In the genomic region with DNA sequence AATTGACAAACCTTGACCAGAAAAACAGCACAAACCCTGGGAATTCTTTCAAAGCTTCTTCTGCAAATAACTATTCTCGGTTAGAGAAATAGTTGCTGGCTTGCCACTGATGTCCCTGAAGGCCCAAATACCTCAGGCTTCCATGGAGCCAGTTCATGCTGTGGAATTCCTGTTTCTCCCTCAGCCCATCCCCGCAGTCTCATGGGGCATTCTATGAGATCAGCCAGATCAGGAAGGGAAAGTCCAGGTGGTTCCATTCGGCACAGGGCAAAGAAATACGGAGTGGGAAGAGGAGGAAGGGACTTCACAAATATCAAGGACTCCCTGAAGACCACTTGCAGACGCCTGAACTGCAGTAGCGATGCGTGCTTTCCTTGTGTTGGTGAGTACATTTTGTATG, we compare ENCODE assay signal across 25 cellular contexts.
DNase-seq lines count a peak whose midpoint lies in the region; ATAC-seq and TF ChIP-seq lines count a peak whose summit lies in the region.
"Had no signal": no experiment of that assay in that cellular context is flagged by ENCODE, and none has a peak within 500 bp of the region (broad histone marks: within the 10 kb centered on the region; RNA-seq: fewer than 3 reads in every experiment).

No MANE protein-coding gene starts in this region.

- H3K36me3 ChIP-seq in breast epithelium (no peaks in the 10 kb centered on the region), esophagus muscularis mucosa (no peaks in the 10 kb centered on the region), suprapubic skin (no peaks in the 10 kb centered on the region)
- H3K36me3 ChIP-seq: BLaER1 treated with 17β-estradiol and CSF1 and Interleukin-3, amounts not matched to agents 10 nM and 100 nM; Peyer's patch; SJSA1 had no signal

- no peaks in the 10 kb centered on the region for H3K36me3 Mint-ChIP-seq in MCF 10A (ENCODE audit: insufficient read depth, unreplicated experiment)
- H3K36me3 Mint-ChIP-seq in nephron progenitor cell (ENCODE audit: low read depth): peaks cover 11% of the 10 kb centered on the region
- H3K36me3 Mint-ChIP-seq: CD4-positive, alpha-beta memory T cell had no signal

- no peaks in the 10 kb centered on the region for H3K9me3 Mint-ChIP-seq in MCF 10A (ENCODE audit: unreplicated experiment)
- H3K9me3 Mint-ChIP-seq in nephron progenitor cell: peaks cover 11% of the 10 kb centered on the region
- H3K9me3 Mint-ChIP-seq: CD4-positive, alpha-beta memory T cell had no signal

- no peaks in the 10 kb centered on the region for H3K9me3 ChIP-seq in breast epithelium
- no peaks in the 10 kb centered on the region for H3K9me3 ChIP-seq in esophagus muscularis mucosa
- no peaks in the 10 kb centered on the region for H3K9me3 ChIP-seq in suprapubic skin
- H3K9me3 ChIP-seq: Caco-2, Peyer's patch, SJSA1 had no signal

- H3K4me1 ChIP-seq in breast epithelium: no peaks in the 10 kb centered on the region
- no peaks in the 10 kb centered on the region for H3K4me1 ChIP-seq in esophagus muscularis mucosa
- H3K4me1 ChIP-seq in suprapubic skin: no peaks in the 10 kb centered on the region
- H3K4me1 ChIP-seq: BLaER1 treated with 17β-estradiol and CSF1 and Interleukin-3, amounts not matched to agents 10 nM and 100 nM; Peyer's patch had no signal

- H3K4me3 ChIP-seq in breast epithelium (no peak overlapping the region), esophagus muscularis mucosa (no peak overlapping the region), suprapubic skin (no peak overlapping the region)
- H3K4me3 ChIP-seq: BLaER1 treated with 17β-estradiol and CSF1 and Interleukin-3, amounts not matched to agents 10 nM and 100 nM; K562; Peyer's patch; SJSA1 had no signal

- 78% methylated on average over 7 of the region's 7 CpGs for WGBS in esophagus muscularis mucosa
- 85% methylated on average over 7 of the region's 7 CpGs for WGBS in suprapubic skin

- TF ChIP-seq POLR2A in breast epithelium (IDR thresholded peaks at IDR 0.05) (no peak), esophagus muscularis mucosa (IDR thresholded peaks at IDR 0.05; ENCODE audit: low read depth) (no peak), suprapubic skin (IDR thresholded peaks at IDR 0.05) (no peak)

- no peaks in the 10 kb centered on the region for H3K27me3 ChIP-seq in breast epithelium
- no peaks in the 10 kb centered on the region for H3K27me3 ChIP-seq in esophagus muscularis mucosa
- no peaks in the 10 kb centered on the region for H3K27me3 ChIP-seq in suprapubic skin
- H3K27me3 ChIP-seq: BLaER1 treated with 17β-estradiol and CSF1 and Interleukin-3, amounts not matched to agents 10 nM and 100 nM; Peyer's patch; SJSA1 had no signal

- no peaks in the 10 kb centered on the region for H3K27me3 Mint-ChIP-seq in MCF 10A (ENCODE audit: insufficient read depth, unreplicated experiment)
- H3K27me3 Mint-ChIP-seq in nephron progenitor cell (ENCODE audit: low read depth, poor library complexity): peaks cover 4% of the 10 kb centered on the region

- DNase-seq in MCF 10A (ENCODE audit: unreplicated experiment) (no peak), breast epithelium (ENCODE audit: low spot score in 2 of 2) (no peak), esophagus muscularis mucosa (ENCODE audit: extremely low spot score) (peak; percentile 70), nephron progenitor cell (no peak), NCI-H1694 (lab: John Stamatoyannopoulos, UW) (no peak), suprapubic skin (ENCODE audit: low spot score in 2 of 2) (no peak)
- DNase-seq in activated CD8-positive, alpha-beta memory T cell treated with anti-CD3 and anti-CD28 coated beads, Interleukin-2, amount 50 U/mL, for 48 hours: no peak
- DNase-seq: ACHN; Caco-2; CD4-positive, alpha-beta memory T cell; DND-41; H7; NCI-H1092 treated with DMSO at 0.1 percent for 48 hours; NCI-H146; NCI-H2081; NCI-H2171; NCI-H345; NCI-H524 treated with DMSO at 0.1 percent for 48 hours; NCI-H82; Peyer's patch had no signal

- H3K4me1 Mint-ChIP-seq in MCF 10A (ENCODE audit: insufficient read depth, unreplicated experiment) (peaks cover 12% of the 10 kb centered on the region), nephron progenitor cell (peaks cover 36% of the 10 kb centered on the region)
- H3K4me1 Mint-ChIP-seq: CD4-positive, alpha-beta memory T cell had no signal

- no TSS peak for BruUV-seq in MCF 10A (replicated peaks; lab: Mats Ljungman, UMichigan)

- no peak overlapping the region for H3K4me3 Mint-ChIP-seq in MCF 10A (ENCODE audit: unreplicated experiment)
- no peak overlapping the region for H3K4me3 Mint-ChIP-seq in nephron progenitor cell
- H3K4me3 Mint-ChIP-seq: CD4-positive, alpha-beta memory T cell had no signal

- ATAC-seq in SK-N-SH treated with all-trans-retinoic acid at 6 μM for 48 hours: no peak
- ATAC-seq: K562 had no signal

- H3K27ac Mint-ChIP-seq in MCF 10A (ENCODE audit: low read depth, unreplicated experiment) (peak overlapping the region; percentile 42), nephron progenitor cell (peak overlapping the region; percentile 33)
- H3K27ac Mint-ChIP-seq: CD4-positive, alpha-beta memory T cell had no signal

- CTCF ChIA-PET in MCF 10A (lab: Yijun Ruan, JAX): interaction anchor here (0.6 kb wide), 1 partner anchor 335 kb away, joined by 3 read pairs; no protein-coding TSS in a partner anchor

- TF ChIP-seq EP300 in esophagus muscularis mucosa (IDR thresholded peaks at IDR 0.05): no peak
- no peak for TF ChIP-seq EP300 in suprapubic skin (IDR thresholded peaks at IDR 0.05)

- TF ChIP-seq CTCF in MCF 10A (IDR thresholded peaks at IDR 0.05; ENCODE audit: unreplicated experiment) (no peak), breast epithelium (IDR thresholded peaks at IDR 0.05) (no peak), esophagus muscularis mucosa (IDR thresholded peaks at IDR 0.05) (no peak), nephron progenitor cell (IDR thresholded peaks at IDR 0.05) (no peak), suprapubic skin (IDR thresholded peaks at IDR 0.05) (no peak)

- no peak overlapping the region for H3K27ac ChIP-seq in breast epithelium
- H3K27ac ChIP-seq in esophagus muscularis mucosa (replicated peaks in 1 of 4): no peak overlapping the region
- H3K27ac ChIP-seq in suprapubic skin: no peak overlapping the region
- H3K27ac ChIP-seq: 22Rv1; BLaER1 treated with 17β-estradiol and CSF1 and Interleukin-3, amounts not matched to agents 10 nM and 100 nM; Peyer's patch had no signal

- POLR2A ChIA-PET in MCF 10A (lab: Yijun Ruan, JAX): no interaction called here

- intact Hi-C loops in MCF 10A (cut with micrococcal nuclease): no loop called here
- intact Hi-C loops in breast epithelium (cut with DNase I; ENCODE audit: low total_unique reads): no loop called here
- intact Hi-C loops in esophagus muscularis mucosa (cut with DNase I): no loop called here

TF ChIP-seq in SK-N-SH treated with all-trans-retinoic acid at 6 μM for 48 hours, 23 proteins besides CTCF, POLR2A, EP300 and RAD21:
- no peak for TF ChIP-seq GLIS3 (CRISPR knock-in tag; IDR thresholded peaks at IDR 0.05)
- no peak for TF ChIP-seq ZFP3 (CRISPR knock-in tag; IDR thresholded peaks at IDR 0.05)
- TF ChIP-seq SNAI2 (CRISPR knock-in tag; IDR thresholded peaks at IDR 0.05): no peak
- no peak for TF ChIP-seq CSDC2 (CRISPR knock-in tag; IDR thresholded peaks at IDR 0.05)
- TF ChIP-seq ZC3H10 (CRISPR knock-in tag; IDR thresholded peaks at IDR 0.05): no peak
- no peak for TF ChIP-seq TCF4 (CRISPR knock-in tag; IDR thresholded peaks at IDR 0.05; ENCODE audit: borderline replicate concordance)
- TF ChIP-seq ZFP30 (CRISPR knock-in tag; IDR thresholded peaks at IDR 0.05): no peak
- no peak for TF ChIP-seq ISL1 (CRISPR knock-in tag; IDR thresholded peaks at IDR 0.05)
- no peak for TF ChIP-seq CSRNP3 (CRISPR knock-in tag; IDR thresholded peaks at IDR 0.05)
- no peak for TF ChIP-seq OSR1 (CRISPR knock-in tag; IDR thresholded peaks at IDR 0.05)
- TF ChIP-seq ARNTL (CRISPR knock-in tag; IDR thresholded peaks at IDR 0.05; ENCODE audit: borderline replicate concordance, low read depth): no peak
- no peak for TF ChIP-seq RARB (CRISPR knock-in tag; IDR thresholded peaks at IDR 0.05)
- TF ChIP-seq TOX (CRISPR knock-in tag; IDR thresholded peaks at IDR 0.05; ENCODE audit: borderline replicate concordance): no peak
- TF ChIP-seq BACH2 (CRISPR knock-in tag; IDR thresholded peaks at IDR 0.05; ENCODE audit: borderline replicate concordance): no peak
- no peak for TF ChIP-seq ZNF8 (CRISPR knock-in tag; IDR thresholded peaks at IDR 0.05)
- no peak for TF ChIP-seq ZNF565 (CRISPR knock-in tag; conservative IDR thresholded peaks at IDR 0.05; ENCODE audit: low read depth)
- TF ChIP-seq ZNF70 (CRISPR knock-in tag; IDR thresholded peaks at IDR 0.05): no peak
- no peak for TF ChIP-seq ESRRG (CRISPR knock-in tag; IDR thresholded peaks at IDR 0.05)
TF ChIP-seq in SK-N-SH treated with all-trans-retinoic acid at 6 μM for 48 hours: peak in this region for 0.
